ENCODE assay signal across 26 cellular contexts in the genomic region with DNA sequence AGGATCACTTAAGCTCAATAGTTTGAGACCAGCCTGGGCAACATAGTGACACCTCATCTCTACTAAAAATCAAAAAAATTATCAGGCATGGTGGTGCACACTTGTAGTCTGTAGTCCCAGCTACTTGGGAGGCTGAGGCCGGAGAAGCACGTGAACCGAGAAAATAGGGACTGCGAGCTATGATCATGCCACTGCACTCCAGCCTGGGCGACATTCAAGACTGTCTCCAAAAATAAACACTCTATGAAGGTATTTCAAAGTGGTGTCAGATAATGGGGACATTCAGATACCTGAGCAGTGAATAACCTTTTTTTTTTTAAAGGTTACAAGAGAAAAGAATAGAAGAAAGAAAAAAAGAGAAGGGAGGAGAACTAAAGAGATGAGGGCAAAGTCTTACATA.
"Had no signal": no experiment of that assay in that cellular context is flagged by ENCODE, and none has a peak within 500 bp of the region (broad histone marks: within the 10 kb centered on the region; RNA-seq: fewer than 3 reads in every experiment).

No MANE protein-coding gene starts in this region.

- H3K9me3 ChIP-seq: pancreas, prostate gland, right lobe of liver, sigmoid colon, stomach, thoracic aorta, thyroid gland, tibial nerve, upper lobe of right lung, uterus had no signal

- H3K27me3 ChIP-seq: neural progenitor cell, pancreas, right lobe of liver, sigmoid colon, stomach, thyroid gland, tibial nerve, upper lobe of right lung, uterus had no signal

- H3K27ac ChIP-seq: pancreas, prostate gland, right lobe of liver, sigmoid colon, stomach, thoracic aorta, thyroid gland, tibial nerve, upper lobe of right lung, uterus had no signal

- H3K4me3 ChIP-seq: neural progenitor cell, pancreas, prostate gland, right lobe of liver, sigmoid colon, stomach, thoracic aorta, thyroid gland, tibial nerve, upper lobe of right lung, uterus had no signal

- H3K4me3 Mint-ChIP-seq: naive thymus-derived CD4-positive, alpha-beta T cell; natural killer cell; nephron; neural progenitor cell; stimulated activated effector memory CD8-positive, alpha-beta T cell treated with anti-CD3 and anti-CD28 coated beads, Interleukin-12 subunit alpha, Interleukin-12 subunit beta, amount 100 ng/mL, for 72 hours; stimulated activated naive B cell treated with anti-CD40 and anti-IgM and Interleukin-4, amounts not matched to agents 10 μg/mL and 1 μg/mL and 100 μg/mL, for 72 hours; stimulated activated naive CD8-positive, alpha-beta T cell treated with anti-CD3 and anti-CD28 coated beads, Interleukin-15, Interleukin-2, amounts not matched to agents 100 ng/mL and 50 ng/mL, for 24 hours; type B pancreatic cell had no signal

- H3K27me3 Mint-ChIP-seq: naive thymus-derived CD4-positive, alpha-beta T cell; stimulated activated naive B cell treated with anti-CD40 and anti-IgM and Interleukin-4, amounts not matched to agents 10 μg/mL and 1 μg/mL and 100 μg/mL, for 72 hours; stimulated activated naive CD8-positive, alpha-beta T cell treated with anti-CD3 and anti-CD28 coated beads, Interleukin-15, Interleukin-2, amounts not matched to agents 100 ng/mL and 50 ng/mL, for 24 hours; type B pancreatic cell had no signal

- H3K4me1 ChIP-seq: prostate gland had no signal

- ATAC-seq: naive thymus-derived CD4-positive, alpha-beta T cell; natural killer cell; pancreas; right cardiac atrium; stimulated activated effector memory CD8-positive, alpha-beta T cell treated with anti-CD3 and anti-CD28 coated beads, Interleukin-12 subunit alpha, Interleukin-12 subunit beta, amount 100 ng/mL, for 72 hours; stimulated activated naive B cell treated with anti-CD40 and anti-IgM and Interleukin-4, amounts not matched to agents 10 μg/mL and 1 μg/mL and 100 μg/mL, for 72 hours; upper lobe of right lung had no signal

- H3K36me3 Mint-ChIP-seq: natural killer cell; neural progenitor cell; stimulated activated effector memory CD8-positive, alpha-beta T cell treated with anti-CD3 and anti-CD28 coated beads, Interleukin-12 subunit alpha, Interleukin-12 subunit beta, amount 100 ng/mL, for 72 hours; type B pancreatic cell had no signal

- H3K36me3 ChIP-seq: neural progenitor cell, pancreas, prostate gland, right lobe of liver, sigmoid colon, stomach, thoracic aorta, thyroid gland, tibial nerve, upper lobe of right lung, uterus had no signal

- H3K27ac Mint-ChIP-seq: natural killer cell; nephron; neural progenitor cell; stimulated activated effector memory CD8-positive, alpha-beta T cell treated with anti-CD3 and anti-CD28 coated beads, Interleukin-12 subunit alpha, Interleukin-12 subunit beta, amount 100 ng/mL, for 72 hours; stimulated activated naive B cell treated with anti-CD40 and anti-IgM and Interleukin-4, amounts not matched to agents 10 μg/mL and 1 μg/mL and 100 μg/mL, for 72 hours; stimulated activated naive CD8-positive, alpha-beta T cell treated with anti-CD3 and anti-CD28 coated beads, Interleukin-15, Interleukin-2, amounts not matched to agents 100 ng/mL and 50 ng/mL, for 24 hours; type B pancreatic cell had no signal

- H3K9me3 Mint-ChIP-seq: natural killer cell; nephron; neural progenitor cell; stimulated activated effector memory CD8-positive, alpha-beta T cell treated with anti-CD3 and anti-CD28 coated beads, Interleukin-12 subunit alpha, Interleukin-12 subunit beta, amount 100 ng/mL, for 72 hours; stimulated activated naive CD8-positive, alpha-beta T cell treated with anti-CD3 and anti-CD28 coated beads, Interleukin-15, Interleukin-2, amounts not matched to agents 100 ng/mL and 50 ng/mL, for 24 hours; type B pancreatic cell had no signal

- DNase-seq: naive thymus-derived CD4-positive, alpha-beta T cell; natural killer cell; occipital lobe; pancreas; right cardiac atrium; right lobe of liver; sigmoid colon; small intestine; stimulated activated CD4-positive, alpha-beta T cell treated with anti-CD3 and anti-CD28 coated beads, Interleukin-15, amount 100 ng/mL, for 24 hours; stimulated activated CD4-positive, alpha-beta T cell treated with anti-CD3 and anti-CD28 coated beads, Interleukin-2, amount 100 ng/mL, for 24 hours; stimulated activated CD4-positive, alpha-beta T cell treated with anti-CD3 and anti-CD28 coated beads, Interleukin-2, amount 100 ng/mL, for 48 hours; stimulated activated CD4-positive, alpha-beta T cell treated with anti-CD3 and anti-CD28 coated beads, Interleukin-4, amount 100 ng/mL, for 24 hours; stimulated activated naive B cell treated with anti-CD40 and anti-IgM and Interleukin-4, amounts not matched to agents 10 μg/mL and 1 μg/mL and 100 μg/mL, for 72 hours; stimulated activated naive CD4-positive, alpha-beta T cell treated with Interleukin-2 at 50 U/mL for 16 hours; stomach; thyroid gland; upper lobe of right lung; uterus had no signal

- FAIRE-seq: pancreas, small intestine had no signal
